8 cellular contexts compared by ENCODE assay signal in the genomic region with DNA sequence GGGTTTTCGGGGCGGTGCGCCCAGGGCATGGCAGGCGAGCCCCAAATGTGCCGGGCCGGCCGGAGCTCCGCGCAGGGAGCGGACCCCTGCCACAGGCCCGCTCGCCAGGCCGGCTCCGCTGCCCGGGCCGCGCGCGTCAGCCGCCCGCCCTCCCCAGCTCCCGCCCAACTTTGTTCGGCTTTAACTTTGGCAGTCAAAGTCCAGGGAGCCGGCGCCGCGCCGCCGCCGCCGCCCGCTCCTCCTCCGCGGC. TPM values are rescaled to one million over a fixed set of nuclear protein-coding genes. Genes with fewer than 3 reads are reported as not detected.
DNase-seq lines count a peak whose midpoint lies in the region; ATAC-seq and TF ChIP-seq lines count a peak whose summit lies in the region.

No MANE protein-coding gene starts in this region.

- no peak overlapping the region for H3K27ac Mint-ChIP-seq in stimulated activated naive B cell treated with anti-CD40 and anti-IgM and Interleukin-4, amounts not matched to agents 10 μg/mL and 1 μg/mL and 100 μg/mL, for 72 hours

- H3K9me3 ChIP-seq in NT2/D1 (ENCODE audit: insufficient read depth, low read length), result no peaks in the 10 kb centered on the region
- no peaks in the 10 kb centered on the region for H3K9me3 ChIP-seq in mammary epithelial cell (replicated peaks; ENCODE audit: insufficient read depth, low read length)

- peak overlapping the region; percentile 95 to 99 for H3K4me3 Mint-ChIP-seq in stimulated activated naive B cell treated with anti-CD40 and anti-IgM and Interleukin-4, amounts not matched to agents 10 μg/mL and 1 μg/mL and 100 μg/mL, for 72 hours

- H3K4me2 ChIP-seq in mammary epithelial cell (ENCODE audit: insufficient read depth, low read depth, low read length), result peak overlapping the region; percentile 92

- dilution Hi-C loops in mammary epithelial cell (cut with HindIII; ENCODE audit: low sequenced_read_pairs), result no loop called here

- peak overlapping the region; percentile 68 for H3K4me3 ChIP-seq in HFF-Myc (replicated peaks; ENCODE audit: low read depth, low read length)
- H3K4me3 ChIP-seq in NT2/D1 (ENCODE audit: insufficient read length, low read depth), result peak overlapping the region; percentile 84
- peak overlapping the region; percentile 68 to 90 (median 74) for H3K4me3 ChIP-seq in mammary epithelial cell (replicated peaks in 1 of 3; ENCODE audit: insufficient read depth in 1 of 3, low read depth in 2 of 3, low read length in 3 of 3)

- H2AFZ ChIP-seq in mammary epithelial cell (ENCODE audit: low read depth, low read length), result peak overlapping the region; percentile 98

- H3K9me3 Mint-ChIP-seq in stimulated activated naive B cell treated with anti-CD40 and anti-IgM and Interleukin-4, amounts not matched to agents 10 μg/mL and 1 μg/mL and 100 μg/mL, for 72 hours, result no peaks in the 10 kb centered on the region

- H3K79me2 ChIP-seq in mammary epithelial cell (ENCODE audit: insufficient read depth, low read length), result peaks cover 39% of the 10 kb centered on the region

- H3K27ac ChIP-seq in mammary epithelial cell (ENCODE audit: insufficient read depth, low read depth, low read length), result peak overlapping the region; percentile 86

- peaks cover 8 to 27% of the 10 kb centered on the region in 2 donors for H3K4me1 Mint-ChIP-seq in stimulated activated naive B cell treated with anti-CD40 and anti-IgM and Interleukin-4, amounts not matched to agents 10 μg/mL and 1 μg/mL and 100 μg/mL, for 72 hours

- in situ Hi-C loops in mammary epithelial cell (cut with MboI; ENCODE audit: low sequenced_read_pairs in 2 of 2), result loop anchor here in 1 of 2 donors (5.0 kb wide), 1 partner anchor 94 kb away; no protein-coding TSS in a partner anchor

- H3K9ac ChIP-seq in NT2/D1 (ENCODE audit: insufficient read length, low read depth), result peak overlapping the region; percentile 89
- H3K9ac ChIP-seq in mammary epithelial cell (ENCODE audit: insufficient read depth, low read length), result peak overlapping the region; percentile 93

- CTCF ChIA-PET in mammary epithelial cell (lab: Charles Lee; ENCODE audit: low non-redundant PET), result interaction anchor here (0.7 kb wide), 1 partner anchor 105 kb away, joined by 3 read pairs; no protein-coding TSS in a partner anchor

- H3K27me3 Mint-ChIP-seq in stimulated activated naive B cell treated with anti-CD40 and anti-IgM and Interleukin-4, amounts not matched to agents 10 μg/mL and 1 μg/mL and 100 μg/mL, for 72 hours, result no peaks in the 10 kb centered on the region

- H3K27me3 ChIP-seq in NT2/D1 (ENCODE audit: insufficient read depth, insufficient read length) (no peaks in the 10 kb centered on the region), mammary epithelial cell (ENCODE audit: insufficient read depth, low read length) (no peaks in the 10 kb centered on the region)

- WGBS in mammary epithelial cell (ENCODE audit: low coverage, missing lambda C conversion rate), result no CpG with 5 or more reads among the region's 34 CpGs

- H4K20me1 ChIP-seq in mammary epithelial cell (ENCODE audit: insufficient read depth, low read length), result no peaks in the 10 kb centered on the region

- no peaks in the 10 kb centered on the region for H3K4me1 ChIP-seq in NT2/D1 (ENCODE audit: insufficient read depth, insufficient read length)
- H3K4me1 ChIP-seq in mammary epithelial cell (ENCODE audit: insufficient read depth, low read length), result peaks cover 12% of the 10 kb centered on the region

- TF ChIP-seq CTCF in HFF-Myc (IDR thresholded peaks at IDR 0.05; ENCODE audit: low read depth, low read length, missing control alignments), result no peak
- no peak for TF ChIP-seq CTCF in mammary epithelial cell (conservative IDR thresholded peaks at IDR 0.05 in 1 of 2, IDR thresholded peaks at IDR 0.05 in 1 of 2; ENCODE audit: extremely low read depth in 1 of 2, insufficient read depth in 1 of 2, low read depth in 1 of 2, low read length in 2 of 2)

- DNase-seq in NCI-H2227 (lab: John Stamatoyannopoulos, UW; ENCODE audit: unreplicated experiment) (peak; percentile 72), NCI-H2227 treated with DMSO at 0.1 percent for 48 hours (lab: John Stamatoyannopoulos, UW) (no peak), HFF-Myc (ENCODE audit: extremely low read depth, low read depth) (no peak), NT2/D1 (ENCODE audit: low read depth, low spot score) (no peak), mammary epithelial cell (no peak), islet precursor cell (peak; percentile 84), NCI-H1092 treated with DMSO at 0.1 percent for 48 hours (lab: John Stamatoyannopoulos, UW) (no peak)
- DNase-seq in stimulated activated naive B cell treated with anti-CD40 and anti-IgM and Interleukin-4, amounts not matched to agents 10 μg/mL and 1 μg/mL and 100 μg/mL, for 72 hours, result no peak

- H3K36me3 ChIP-seq in NT2/D1 (ENCODE audit: insufficient read depth, insufficient read length, low read length) (peaks cover 25% of the 10 kb centered on the region), mammary epithelial cell (ENCODE audit: insufficient read depth, low read length) (peaks cover 15% of the 10 kb centered on the region)

- peak; percentile 47 to 51 for ATAC-seq in stimulated activated naive B cell treated with anti-CD40 and anti-IgM and Interleukin-4, amounts not matched to agents 10 μg/mL and 1 μg/mL and 100 μg/mL, for 72 hours (replicated peaks)

- intact Hi-C loops in mammary epithelial cell (cut with micrococcal nuclease), result loop anchor here (2.0 to 5.0 kb wide), 5 partner anchors 57 to 157 kb away; partner anchors contain the start of genes DNAI4 and MIER1

- H3K36me3 Mint-ChIP-seq in stimulated activated naive B cell treated with anti-CD40 and anti-IgM and Interleukin-4, amounts not matched to agents 10 μg/mL and 1 μg/mL and 100 μg/mL, for 72 hours, result peaks cover 2 to 7% of the 10 kb centered on the region in 2 donors

- no TSS peak for BruUV-seq in mammary epithelial cell (replicated peaks; lab: Mats Ljungman, UMichigan)

RNA-seq across cellular contexts. Expression of gene SLC35D1, which starts 0.5 kb away (rescaled TPM):
- total RNA-seq in mammary epithelial cell, result 10 to 100 TPM; 18.2 to 25.0 TPM
- polyA plus RNA-seq in mammary epithelial cell, result 11.0 TPM
- polyA minus RNA-seq in mammary epithelial cell, result 19.5 TPM

Comparison
In these comparisons a context has a peak if more than half of its experiments do, and no peak if none do; other contexts are left out.
1. DNase-seq: peak in NCI-H2227 (single experiment) and islet precursor cell (single experiment); none in NCI-H2227 treated with DMSO at 0.1 percent for 48 hours (single experiment), HFF-Myc (single experiment), NT2/D1 (single experiment), mammary epithelial cell (single experiment), stimulated activated naive B cell treated with anti-CD40 and anti-IgM and Interleukin-4, amounts not matched to agents 10 μg/mL and 1 μg/mL and 100 μg/mL, for 72 hours (single experiment) and NCI-H1092 treated with DMSO at 0.1 percent for 48 hours (single experiment).
2. Peak in every context shown above with its lines, with median percentiles within 50 percentile points of each other: H3K4me3 ChIP-seq.